31 cellular contexts compared by ENCODE assay signal in genomic region chr9:5695860-5696259, GRCh38.
"Had no signal": no experiment of that assay in that cellular context is flagged by ENCODE, and none has a peak within 500 bp of the region (broad histone marks: within the 10 kb centered on the region; RNA-seq: fewer than 3 reads in every experiment).

No MANE protein-coding gene starts in this region.

- H3K27me3 ChIP-seq: adrenal gland, body of pancreas, esophagus muscularis mucosa, foreskin keratinocyte, gastrocnemius medialis, heart left ventricle had no signal

- H3K4me1 ChIP-seq: adrenal gland, foreskin keratinocyte had no signal

- H3K27ac Mint-ChIP-seq: activated CD4-positive, alpha-beta memory T cell treated with anti-CD3 and anti-CD28 coated beads for 36 hours; activated CD4-positive, alpha-beta T cell treated with anti-CD3 and anti-CD28 coated beads for 36 hours; activated CD4-positive, alpha-beta T cell treated with anti-CD3 and anti-CD28 coated beads, Interleukin-2, amount 10 ng/mL, durations not matched to agents 24 days and 14 days; activated CD8-positive, alpha-beta memory T cell treated with anti-CD3 and anti-CD28 coated beads, Interleukin-2, amount 10 ng/mL, durations not matched to agents 7 days and 5 days; activated CD8-positive, alpha-beta T cell treated with anti-CD3 and anti-CD28 coated beads, Interleukin-2, amount 10 ng/mL, durations not matched to agents 7 days and 5 days; activated naive CD4-positive, alpha-beta T cell treated with anti-CD3 and anti-CD28 coated beads for 36 hours; activated naive CD4-positive, alpha-beta T cell treated with anti-CD3 and anti-CD28 coated beads, Interleukin-2, amount 50 U/mL, for 24 hours; activated naive CD8-positive, alpha-beta T cell treated with anti-CD3 and anti-CD28 coated beads for 36 hours; activated naive CD8-positive, alpha-beta T cell treated with anti-CD3 and anti-CD28 coated beads, Interleukin-2, amount 50 U/mL, for 24 hours; activated T-cell treated with anti-CD3 and anti-CD28 coated beads, Interleukin-2, amount 50 U/mL, for 24 hours; activated T-helper 2 cell treated with anti-CD3 and anti-CD28 coated beads, Interferon-gamma antibody, Interleukin-2, Interleukin-4, amounts not matched to agents 10 μg/mL and 5 μg/mL and 100 μg/mL, durations not matched to agents 14 hours and 24 hours and 36 hours; effector memory CD8-positive, alpha-beta T cell had no signal

- H3K36me3 ChIP-seq: adrenal gland, esophagus muscularis mucosa, gastrocnemius medialis, heart left ventricle had no signal

- DNase-seq: activated CD4-positive, alpha-beta memory T cell treated with anti-CD3 and anti-CD28 coated beads for 36 hours; activated CD4-positive, alpha-beta T cell treated with anti-CD3 and anti-CD28 coated beads for 36 hours; activated CD4-positive, alpha-beta T cell treated with anti-CD3 and anti-CD28 coated beads, Interleukin-2, amount 10 ng/mL, durations not matched to agents 24 days and 14 days; activated CD4-positive, CD25-positive, alpha-beta regulatory T cell; activated CD4-positive, CD25-positive, alpha-beta regulatory T cell treated with anti-CD3 and anti-CD28 coated beads, Interleukin-2, amount 50 U/mL, for 72 hours; activated CD8-positive, alpha-beta memory T cell treated with anti-CD3 and anti-CD28 coated beads, Interleukin-2, amount 10 ng/mL, durations not matched to agents 7 days and 5 days; activated CD8-positive, alpha-beta memory T cell treated with anti-CD3 and anti-CD28 coated beads, Interleukin-2, amount 50 U/mL, for 4 hours; activated CD8-positive, alpha-beta T cell treated with anti-CD3 and anti-CD28 coated beads, Interleukin-2, amount 10 ng/mL, durations not matched to agents 7 days and 5 days; activated effector memory CD4-positive, alpha-beta T cell treated with anti-CD3 and anti-CD28 coated beads, Interleukin-2, amount 50 U/mL, for 16 hours; activated naive CD4-positive, alpha-beta T cell treated with anti-CD3 and anti-CD28 coated beads for 36 hours; activated naive CD8-positive, alpha-beta T cell treated with anti-CD3 and anti-CD28 coated beads for 36 hours; activated naive CD8-positive, alpha-beta T cell treated with anti-CD3 and anti-CD28 coated beads, Interleukin-2, amount 50 U/mL, for 24 hours; activated T-cell treated with anti-CD3 and anti-CD28 coated beads, Interleukin-2, amount 50 U/mL, for 24 hours; adrenal gland; amygdala; aorta; body of pancreas; caudate nucleus; cortex of kidney; dermis blood vessel endothelial cell; effector CD4-positive, alpha-beta T cell; effector memory CD8-positive, alpha-beta T cell; erythroblast; foreskin keratinocyte; gastrocnemius medialis; glutamatergic neuron; heart left ventricle; T-helper 2 cell had no signal

- ATAC-seq: activated CD4-positive, alpha-beta T cell treated with anti-CD3 and anti-CD28 coated beads for 36 hours; activated CD8-positive, alpha-beta memory T cell treated with anti-CD3 and anti-CD28 coated beads, Interleukin-2, amount 10 ng/mL, durations not matched to agents 7 days and 5 days; activated CD8-positive, alpha-beta T cell treated with anti-CD3 and anti-CD28 coated beads, Interleukin-2, amount 10 ng/mL, durations not matched to agents 7 days and 5 days; activated naive CD8-positive, alpha-beta T cell treated with anti-CD3 and anti-CD28 coated beads, Interleukin-2, amount 50 U/mL, for 24 hours; body of pancreas; effector memory CD8-positive, alpha-beta T cell; foreskin keratinocyte; gastrocnemius medialis; heart left ventricle had no signal

- H3K4me1 Mint-ChIP-seq: activated CD8-positive, alpha-beta memory T cell treated with anti-CD3 and anti-CD28 coated beads, Interleukin-2, amount 10 ng/mL, durations not matched to agents 7 days and 5 days had no signal

- H3K4me3 ChIP-seq: adrenal gland, body of pancreas, esophagus muscularis mucosa, gastrocnemius medialis, heart left ventricle had no signal

- H3K27me3 Mint-ChIP-seq: activated CD4-positive, alpha-beta memory T cell treated with anti-CD3 and anti-CD28 coated beads for 36 hours; activated CD4-positive, alpha-beta T cell treated with anti-CD3 and anti-CD28 coated beads for 36 hours; activated CD4-positive, alpha-beta T cell treated with anti-CD3 and anti-CD28 coated beads, Interleukin-2, amount 10 ng/mL, durations not matched to agents 24 days and 14 days; activated CD8-positive, alpha-beta memory T cell treated with anti-CD3 and anti-CD28 coated beads, Interleukin-2, amount 10 ng/mL, durations not matched to agents 7 days and 5 days; activated naive CD4-positive, alpha-beta T cell treated with anti-CD3 and anti-CD28 coated beads, Interleukin-2, amount 50 U/mL, for 24 hours; activated naive CD8-positive, alpha-beta T cell treated with anti-CD3 and anti-CD28 coated beads for 36 hours; activated naive CD8-positive, alpha-beta T cell treated with anti-CD3 and anti-CD28 coated beads, Interleukin-2, amount 50 U/mL, for 24 hours; activated T-cell treated with anti-CD3 and anti-CD28 coated beads, Interleukin-2, amount 50 U/mL, for 24 hours; effector memory CD8-positive, alpha-beta T cell had no signal

- H3K4me3 Mint-ChIP-seq: activated CD4-positive, alpha-beta memory T cell treated with anti-CD3 and anti-CD28 coated beads for 36 hours; activated CD4-positive, alpha-beta T cell treated with anti-CD3 and anti-CD28 coated beads for 36 hours; activated CD4-positive, alpha-beta T cell treated with anti-CD3 and anti-CD28 coated beads, Interleukin-2, amount 10 ng/mL, durations not matched to agents 24 days and 14 days; activated CD8-positive, alpha-beta memory T cell treated with anti-CD3 and anti-CD28 coated beads, Interleukin-2, amount 10 ng/mL, durations not matched to agents 7 days and 5 days; activated CD8-positive, alpha-beta T cell treated with anti-CD3 and anti-CD28 coated beads, Interleukin-2, amount 10 ng/mL, durations not matched to agents 7 days and 5 days; activated naive CD4-positive, alpha-beta T cell treated with anti-CD3 and anti-CD28 coated beads for 36 hours; activated naive CD4-positive, alpha-beta T cell treated with anti-CD3 and anti-CD28 coated beads, Interleukin-2, amount 50 U/mL, for 24 hours; activated naive CD8-positive, alpha-beta T cell treated with anti-CD3 and anti-CD28 coated beads for 36 hours; activated naive CD8-positive, alpha-beta T cell treated with anti-CD3 and anti-CD28 coated beads, Interleukin-2, amount 50 U/mL, for 24 hours; activated T-cell treated with anti-CD3 and anti-CD28 coated beads, Interleukin-2, amount 50 U/mL, for 24 hours; effector memory CD8-positive, alpha-beta T cell had no signal

- H3K9me3 Mint-ChIP-seq: activated CD4-positive, alpha-beta memory T cell treated with anti-CD3 and anti-CD28 coated beads for 36 hours; activated CD4-positive, alpha-beta T cell treated with anti-CD3 and anti-CD28 coated beads, Interleukin-2, amount 10 ng/mL, durations not matched to agents 24 days and 14 days; activated naive CD4-positive, alpha-beta T cell treated with anti-CD3 and anti-CD28 coated beads for 36 hours; activated naive CD4-positive, alpha-beta T cell treated with anti-CD3 and anti-CD28 coated beads, Interleukin-2, amount 50 U/mL, for 24 hours; activated naive CD8-positive, alpha-beta T cell treated with anti-CD3 and anti-CD28 coated beads for 36 hours; activated T-cell treated with anti-CD3 and anti-CD28 coated beads, Interleukin-2, amount 50 U/mL, for 24 hours; activated T-helper 2 cell treated with anti-CD3 and anti-CD28 coated beads, Interferon-gamma antibody, Interleukin-2, Interleukin-4, amounts not matched to agents 10 μg/mL and 5 μg/mL and 100 μg/mL, durations not matched to agents 14 hours and 24 hours and 36 hours; effector memory CD8-positive, alpha-beta T cell had no signal

- H3K27ac ChIP-seq: adrenal gland, body of pancreas, esophagus muscularis mucosa, foreskin keratinocyte, heart left ventricle had no signal

- H3K9me3 ChIP-seq: adrenal gland, body of pancreas, esophagus muscularis mucosa, gastrocnemius medialis, heart left ventricle had no signal
